17 cellular contexts compared by ENCODE assay signal in the genomic region with DNA sequence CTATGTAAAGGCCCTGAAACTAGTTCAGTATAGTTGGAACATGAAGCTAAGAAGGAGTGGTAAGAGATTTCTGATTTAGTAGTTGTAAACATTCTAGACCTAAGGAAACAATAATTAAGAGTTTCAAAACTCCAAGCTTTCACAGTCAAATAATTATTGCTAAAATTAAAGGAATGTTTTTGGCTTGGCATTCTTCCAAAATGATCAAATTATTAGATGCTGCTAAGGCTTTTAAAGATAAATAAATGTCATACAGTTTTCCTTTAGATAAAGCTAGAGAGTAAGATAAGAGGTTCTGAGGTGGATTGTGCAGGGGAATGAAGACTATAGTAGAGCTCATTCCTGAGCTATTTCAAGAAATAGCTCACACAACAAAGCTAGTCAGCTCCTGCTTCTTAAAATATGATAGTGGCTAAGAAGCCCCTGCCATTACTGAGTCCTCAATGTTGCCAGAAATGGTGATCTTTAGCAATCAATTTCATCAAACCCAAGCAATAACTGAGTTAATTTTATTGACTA. TPM values are rescaled to one million over a fixed set of nuclear protein-coding genes. Genes with fewer than 3 reads are reported as not detected.
DNase-seq lines count a peak whose midpoint lies in the region; ATAC-seq, FAIRE-seq and TF ChIP-seq lines count a peak whose summit lies in the region.
"Had no signal": no experiment of that assay in that cellular context is flagged by ENCODE, and none has a peak within 500 bp of the region (broad histone marks: within the 10 kb centered on the region; RNA-seq: fewer than 3 reads in every experiment).

No MANE protein-coding gene starts in this region.

- no TSS peak for BruUV-seq in IMR-90 (replicated peaks; lab: Mats Ljungman, UMichigan)

- POLR2A ChIA-PET in IMR-90 (lab: Charles Lee; ENCODE audit: unreplicated experiment), result interaction anchor here (1.2 kb wide), 1 partner anchor 38 kb away, joined by 3 read pairs; no protein-coding TSS in a partner anchor

- H2AFZ ChIP-seq in IMR-90 (replicated peaks; ENCODE audit: low read length, poor library complexity) (no peak overlapping the region), astrocyte (ENCODE audit: low read depth, low read length) (no peak overlapping the region), trophoblast cell (ENCODE audit: insufficient read depth, low read length, poor library complexity) (no peak overlapping the region)

- TF ChIP-seq RAD21 in IMR-90 (IDR thresholded peaks at IDR 0.05; ENCODE audit: low read length), result no peak

- H3K4me2 ChIP-seq in IMR-90 (ENCODE audit: low read depth, low read length) (no peak overlapping the region), astrocyte (ENCODE audit: low read length) (no peak overlapping the region), trophoblast cell (ENCODE audit: low read length) (no peak overlapping the region)
- H3K4me2 ChIP-seq: A549 had no signal

- peaks cover 4% of the 10 kb centered on the region for H3K36me3 Mint-ChIP-seq in astrocyte (ENCODE audit: low read depth, unreplicated experiment)
- H3K36me3 Mint-ChIP-seq: CD14-positive monocyte; CD8-positive, alpha-beta T cell had no signal

- dilution Hi-C loops in IMR-90 (cut with HindIII; ENCODE audit: low sequenced_read_pairs, unreplicated experiment), result no loop called here

- H3K4me1 ChIP-seq in IMR-90 (ENCODE audit: control insufficient read depth, insufficient read depth, low read length) (peaks cover 3% of the 10 kb centered on the region; the same call in 1 of the 2 replicates), astrocyte (ENCODE audit: insufficient read depth, low read length) (peaks cover 19% of the 10 kb centered on the region), trophoblast cell (ENCODE audit: control insufficient read depth in 1 of 2, insufficient read depth in 2 of 2, low read length in 2 of 2) (peaks cover 3 to 5% of the 10 kb centered on the region in 2 experiments)

- H3K27me3 ChIP-seq in IMR-90 (ENCODE audit: control insufficient read depth, insufficient read depth, low read length), result no peaks in the 10 kb centered on the region
- no peaks in the 10 kb centered on the region for H3K27me3 ChIP-seq in astrocyte (ENCODE audit: insufficient read depth, low read length)
- H3K27me3 ChIP-seq in trophoblast cell (ENCODE audit: insufficient read depth, low read length), result no peaks in the 10 kb centered on the region

- H2BK15ac ChIP-seq in IMR-90 (ENCODE audit: low read depth, low read length), result no peak overlapping the region

- no peak for TF ChIP-seq POLR2A in IMR-90 (IDR thresholded peaks at IDR 0.05; ENCODE audit: low read depth, low read length)

- DNase-seq in IMR-90 (no peak), astrocyte (ENCODE audit: low read depth) (peak; percentile 36), fibroblast of the aortic adventitia (ENCODE audit: low read depth) (peak; percentile 43), trophoblast cell (peak; percentile 11 to 84), NCI-H187 treated with DMSO at 0.1 percent for 48 hours (lab: John Stamatoyannopoulos, UW) (no peak), NAMALWA (ENCODE audit: low spot score) (no peak), NCI-H1048 (lab: John Stamatoyannopoulos, UW) (no peak)
- DNase-seq: CD8-positive, alpha-beta T cell; COR-L47; DND-41; GF-D8; GOT3; H9 had no signal

- H3K27ac ChIP-seq in IMR-90 (ENCODE audit: insufficient read depth, low read length), result no peak overlapping the region
- H3K27ac ChIP-seq in astrocyte (ENCODE audit: low read depth, low read length), result no peak overlapping the region
- H3K27ac ChIP-seq in trophoblast cell (ENCODE audit: low read depth, low read length), result no peak overlapping the region
- H3K27ac ChIP-seq: A549 had no signal

- H3K27me3 Mint-ChIP-seq in astrocyte (ENCODE audit: low read depth, unreplicated experiment), result no peaks in the 10 kb centered on the region

- H3K79me1 ChIP-seq in IMR-90 (ENCODE audit: low read depth in 1 of 2, low read length in 2 of 2), result no peaks in the 10 kb centered on the region
- H3K79me1 ChIP-seq in trophoblast cell (ENCODE audit: low read length), result no peaks in the 10 kb centered on the region

- no peak overlapping the region for H4K91ac ChIP-seq in IMR-90 (ENCODE audit: insufficient read depth, low read depth, low read length)
- H4K91ac ChIP-seq in trophoblast cell (ENCODE audit: low read depth, low read length), result no peak overlapping the region

- no peak overlapping the region for H4K5ac ChIP-seq in IMR-90 (ENCODE audit: low read depth, low read length)

- H3K27ac Mint-ChIP-seq in astrocyte (ENCODE audit: unreplicated experiment), result peak overlapping the region; percentile 22
- H3K27ac Mint-ChIP-seq: CD14-positive monocyte; CD8-positive, alpha-beta T cell; H9 had no signal

- H3K14ac ChIP-seq in IMR-90 (replicated peaks; ENCODE audit: low read depth, low read length) (no peak overlapping the region), trophoblast cell (ENCODE audit: low read length) (no peak overlapping the region)

- H3K9ac ChIP-seq in IMR-90 (ENCODE audit: low read depth, low read length), result no peak overlapping the region
- H3K9ac ChIP-seq in astrocyte (ENCODE audit: low read length), result no peak overlapping the region
- no peak overlapping the region for H3K9ac ChIP-seq in trophoblast cell (ENCODE audit: low read length)

- H4K20me1 ChIP-seq in IMR-90 (ENCODE audit: insufficient read depth, low read length) (no peaks in the 10 kb centered on the region), astrocyte (ENCODE audit: insufficient read depth, low read length) (no peaks in the 10 kb centered on the region)

- H3K23ac ChIP-seq in IMR-90 (ENCODE audit: low read depth, low read length) (no peak overlapping the region), trophoblast cell (ENCODE audit: low read length) (no peak overlapping the region)

- FAIRE-seq in astrocyte (lab: Jason Lieb, UNC), result no peak
- FAIRE-seq: A549, GM12878, GM18507 had no signal

- intact Hi-C loops in IMR-90 (cut with micrococcal nuclease), result no loop called here

- H3K9me3 ChIP-seq in IMR-90 (ENCODE audit: control insufficient read depth, insufficient read depth, low read length) (no peaks in the 10 kb centered on the region), astrocyte (ENCODE audit: insufficient read depth, low read depth, low read length) (no peaks in the 10 kb centered on the region), trophoblast cell (ENCODE audit: insufficient read depth, low read depth, low read length) (no peaks in the 10 kb centered on the region)
- H3K9me3 ChIP-seq: A549 had no signal

- H2AK9ac ChIP-seq in IMR-90 (replicated peaks; ENCODE audit: low read depth, low read length, poor library complexity), result no peak overlapping the region

- no peak for TF ChIP-seq CTCF in IMR-90 (conservative IDR thresholded peaks at IDR 0.05; ENCODE audit: low read depth, low read length)
- TF ChIP-seq CTCF in astrocyte (IDR thresholded peaks at IDR 0.05; ENCODE audit: insufficient read depth, low read depth, low read length), result no peak
- no peak for TF ChIP-seq CTCF in fibroblast of the aortic adventitia (IDR thresholded peaks at IDR 0.05; ENCODE audit: insufficient read depth, low read length)

- no peak overlapping the region for H2BK12ac ChIP-seq in trophoblast cell (ENCODE audit: low read length)

- H3K4ac ChIP-seq in IMR-90 (ENCODE audit: low read depth, low read length), result no peak overlapping the region
- H3K4ac ChIP-seq in trophoblast cell (ENCODE audit: low read depth, low read length), result no peak overlapping the region

- H3K18ac ChIP-seq in IMR-90 (ENCODE audit: low read depth, low read length) (no peak overlapping the region), trophoblast cell (ENCODE audit: low read length) (no peak overlapping the region)

- H2BK120ac ChIP-seq in IMR-90 (ENCODE audit: low read depth, low read length) (no peak overlapping the region), trophoblast cell (ENCODE audit: insufficient read depth, low read length, poor library complexity) (no peak overlapping the region)

- H2BK5ac ChIP-seq in IMR-90 (ENCODE audit: low read depth, low read length, poor library complexity, severe bottlenecking), result no peak overlapping the region
- no peak overlapping the region for H2BK5ac ChIP-seq in trophoblast cell (ENCODE audit: low read depth, low read length, poor library complexity)

- peak; percentile 80 for ATAC-seq in IMR-90 (ENCODE audit: low read depth)
- ATAC-seq: CD8-positive, alpha-beta T cell; GM12878 had no signal

- H2BK20ac ChIP-seq in IMR-90 (ENCODE audit: low read depth, low read length), result no peak overlapping the region

- H3K36me3 ChIP-seq in IMR-90 (ENCODE audit: control insufficient read depth, insufficient read depth, low read length) (no peaks in the 10 kb centered on the region), astrocyte (ENCODE audit: insufficient read depth, low read length) (no peaks in the 10 kb centered on the region), trophoblast cell (ENCODE audit: control insufficient read depth in 1 of 2, insufficient read depth in 2 of 2, low read length in 2 of 2) (no peaks in the 10 kb centered on the region)

- H4K8ac ChIP-seq in IMR-90 (ENCODE audit: low read depth in 2 of 2, low read length in 2 of 2) (no peak overlapping the region), trophoblast cell (ENCODE audit: low read depth, low read length) (no peak overlapping the region)

- CTCF ChIA-PET in IMR-90 (lab: Yijun Ruan, JAX), result no interaction called here

- no peak overlapping the region for H4K12ac ChIP-seq in trophoblast cell (ENCODE audit: low read depth, low read length)

- peaks cover 36% of the 10 kb centered on the region for H3K4me1 Mint-ChIP-seq in astrocyte (ENCODE audit: low read depth, unreplicated experiment)
- H3K4me1 Mint-ChIP-seq: CD14-positive monocyte, H9 had no signal

- no peak overlapping the region for H3K4me3 Mint-ChIP-seq in astrocyte (ENCODE audit: unreplicated experiment)
- H3K4me3 Mint-ChIP-seq: CD14-positive monocyte; CD8-positive, alpha-beta T cell; H9 had no signal

- H3K4me3 ChIP-seq in IMR-90 (ENCODE audit: insufficient read depth, low read depth, low read length) (no peak overlapping the region), astrocyte (ENCODE audit: insufficient read depth, low read depth, low read length) (no peak overlapping the region), fibroblast of the aortic adventitia (ENCODE audit: low read depth, low read length) (no peak overlapping the region), trophoblast cell (ENCODE audit: low read depth, low read length) (no peak overlapping the region)
- H3K4me3 ChIP-seq: A549, GM12878 had no signal

- in situ Hi-C loops in IMR-90 (cut with MboI; ENCODE audit: low sequenced_read_pairs), result no loop called here

- no peaks in the 10 kb centered on the region for H3K9me1 ChIP-seq in IMR-90 (ENCODE audit: insufficient read depth, low read length)

- no peak overlapping the region for H3K56ac ChIP-seq in IMR-90 (ENCODE audit: extremely low read depth, insufficient read depth, low read length)

- H3K79me2 ChIP-seq in astrocyte (ENCODE audit: insufficient read depth, low read length) (no peaks in the 10 kb centered on the region), trophoblast cell (ENCODE audit: control insufficient read depth, insufficient read depth, low read length, poor library complexity) (no peaks in the 10 kb centered on the region)

- peaks cover 4% of the 10 kb centered on the region for H3K9me3 Mint-ChIP-seq in astrocyte (ENCODE audit: unreplicated experiment)
- H3K9me3 Mint-ChIP-seq: CD8-positive, alpha-beta T cell had no signal

- H2AK5ac ChIP-seq in IMR-90 (ENCODE audit: low read depth, low read length), result no peak overlapping the region
- no peak overlapping the region for H2AK5ac ChIP-seq in trophoblast cell (ENCODE audit: low read length)

RNA-seq across cellular contexts. Expression of a gene that starts 45.3 kb away (rescaled TPM):
- total RNA-seq in IMR-90 (2012; rRNA removed), result 22.9 and 65.0 TPM in 2 replicates
- polyA plus RNA-seq in IMR-90 (2012; rRNA removed), result 40.2 and 47.4 TPM in 2 replicates
- polyA plus RNA-seq in IMR-90 (2012; cell fraction: cytosol; rRNA removed), result 3.8 and 13.1 TPM in 2 replicates
- 4.2 and 41.0 TPM in 2 replicates for polyA plus RNA-seq in IMR-90 (2012; cell fraction: nucleus; rRNA removed; ENCODE audit: low replicate concordance)
- total RNA-seq in astrocyte, result 64.0 and 76.4 TPM in 2 replicates
- 73.0 and 117 TPM in 2 replicates for total RNA-seq in fibroblast of the aortic adventitia (ENCODE audit: low replicate concordance)
- polyA plus RNA-seq in trophoblast cell (2013), result 62.1 and 64.6 TPM in 2 replicates

RNA-seq across cellular contexts. Expression of a gene that starts 58.5 kb away (rescaled TPM):
- total RNA-seq in IMR-90 (2012; rRNA removed) (181 and 204 TPM in 2 replicates), astrocyte (661 and 779 TPM in 2 replicates), fibroblast of the aortic adventitia (ENCODE audit: low replicate concordance) (174 and 193 TPM in 2 replicates)
- 45.8 and 51.4 TPM in 2 replicates for polyA plus RNA-seq in IMR-90 (2012; rRNA removed)
- polyA plus RNA-seq in IMR-90 (2012; cell fraction: cytosol; rRNA removed), result 12.4 and 14.0 TPM in 2 replicates
- polyA plus RNA-seq in IMR-90 (2012; cell fraction: nucleus; rRNA removed; ENCODE audit: low replicate concordance), result 9.3 and 71.1 TPM in 2 replicates
- 138 and 148 TPM in 2 replicates for polyA plus RNA-seq in trophoblast cell (2013)

Comparison
In these comparisons a context has a peak if more than half of its experiments do, and no peak if none do; other contexts are left out.
1. DNase-seq: peak in astrocyte (single experiment), fibroblast of the aortic adventitia (single experiment) and trophoblast cell (2 of 2); none in IMR-90 (single experiment), NCI-H187 treated with DMSO at 0.1 percent for 48 hours (single experiment), NAMALWA (single experiment) and NCI-H1048 (single experiment).